ENCODE assay signal across 16 cellular contexts in genomic region chr5:88678780-88679491, GRCh38.
DNase-seq lines count a peak whose midpoint lies in the region; ATAC-seq and TF ChIP-seq lines count a peak whose summit lies in the region.
"Had no signal": no experiment of that assay in that cellular context is flagged by ENCODE, and none has a peak within 500 bp of the region (broad histone marks: within the 10 kb centered on the region; RNA-seq: fewer than 3 reads in every experiment).

No MANE protein-coding gene starts in this region.

- H3K23me2 ChIP-seq in H9 (ENCODE audit: insufficient read length, low read depth, low read length, poor library complexity, severe bottlenecking), result peaks cover 28% of the 10 kb centered on the region

- H4K91ac ChIP-seq in H9 (ENCODE audit: insufficient read length, low read depth, low read length), result no peak overlapping the region

- H2BK20ac ChIP-seq in H9 (ENCODE audit: low read depth, low read length, poor library complexity, severe bottlenecking), result no peak overlapping the region

- peaks cover 2 to 3% of the 10 kb centered on the region in 2 experiments; a peak in 2 of 5 replicates for H3K9me3 Mint-ChIP-seq in H9
- no peaks in the 10 kb centered on the region for H3K9me3 Mint-ChIP-seq in activated naive CD8-positive, alpha-beta T cell treated with anti-CD3 and anti-CD28 coated beads, Interleukin-2, amount 10 ng/mL, durations not matched to agents 7 days and 5 days
- no peaks in the 10 kb centered on the region for H3K9me3 Mint-ChIP-seq in stimulated activated effector memory CD8-positive, alpha-beta T cell treated with anti-CD3 and anti-CD28 coated beads, Interleukin-12 subunit alpha, Interleukin-12 subunit beta, amount 100 ng/mL, for 72 hours

- POLR2A ChIA-PET in A673 (lab: Charles Lee; ENCODE audit: low non-redundant PET), result no interaction called here
- POLR2A ChIA-PET in activated naive CD8-positive, alpha-beta T cell treated with anti-CD3 and anti-CD28 coated beads, Interleukin-2, amount 10 ng/mL, durations not matched to agents 7 days and 5 days (lab: Charles Lee), result no interaction called here

- no peak overlapping the region for H3T11ph ChIP-seq in H9 (ENCODE audit: low read length)

- H3K4me1 ChIP-seq in A673 (ENCODE audit: insufficient read depth, low read length, poor library complexity, severe bottlenecking), result peaks cover 21% of the 10 kb centered on the region
- 0 out of 2 replicates have a peak, but pooled peaks cover 2% of the 10 kb centered on the region for H3K4me1 ChIP-seq in H9 (ENCODE audit: insufficient read depth, low read length)
- H3K4me1 ChIP-seq in iPS-18a (ENCODE audit: control insufficient read depth, low read depth, low read length), result peaks cover 21% of the 10 kb centered on the region
- H3K4me1 ChIP-seq in left lung, result peaks cover 10 to 34% of the 10 kb centered on the region in 2 donors

- H3K4me3 ChIP-seq in A673 (ENCODE audit: low read depth, low read length, poor library complexity, severe bottlenecking) (peak overlapping the region; percentile 64), iPS-18a (ENCODE audit: low read length) (peak overlapping the region; percentile 44), left lung (no peak overlapping the region)
- H3K4me3 ChIP-seq: upper lobe of left lung had no signal

- H4K8ac ChIP-seq in H9 (replicated peaks; ENCODE audit: insufficient read length, low read depth, low read length), result no peak overlapping the region

- H3K27me3 ChIP-seq in A673 (replicated peaks; ENCODE audit: insufficient read depth, low read depth, low read length, poor library complexity), result peaks cover 21% of the 10 kb centered on the region
- H3K27me3 ChIP-seq in H9 (ENCODE audit: insufficient read depth, low read length), result peaks cover 74% of the 10 kb centered on the region
- H3K27me3 ChIP-seq in iPS-18a (ENCODE audit: control insufficient read depth, insufficient read depth, low read length), result peaks cover 100% of the 10 kb centered on the region
- H3K27me3 ChIP-seq in left lung, result peaks cover 97 to 100% of the 10 kb centered on the region in 2 donors

- H3K27me3 Mint-ChIP-seq in H9 (ENCODE audit: low read depth), result peaks cover 98% of the 10 kb centered on the region
- H3K27me3 Mint-ChIP-seq in activated naive CD8-positive, alpha-beta T cell treated with anti-CD3 and anti-CD28 coated beads, Interleukin-2, amount 10 ng/mL, durations not matched to agents 7 days and 5 days, result peaks cover 86% of the 10 kb centered on the region

- no peak overlapping the region for H2BK5ac ChIP-seq in H9 (ENCODE audit: insufficient read length, low read length)

- ATAC-seq in activated naive CD8-positive, alpha-beta T cell treated with anti-CD3 and anti-CD28 coated beads, Interleukin-2, amount 10 ng/mL, durations not matched to agents 7 days and 5 days (ENCODE audit: low read depth), result no peak
- ATAC-seq in stimulated activated effector memory CD8-positive, alpha-beta T cell treated with anti-CD3 and anti-CD28 coated beads, Interleukin-12 subunit alpha, Interleukin-12 subunit beta, amount 100 ng/mL, for 72 hours, result no peak
- no peak for ATAC-seq in left lung
- ATAC-seq: activated T-cell treated with anti-CD3 and anti-CD28 coated beads, Interleukin-2, amount 50 U/mL, for 4 hours; body of pancreas had no signal

- WGBS in H9 (ENCODE audit: extremely low coverage, insufficient read length, low lambda C conversion rate), result no CpG with 5 or more reads among the region's 16 CpGs

- H3K27ac Mint-ChIP-seq in H9, result no peak overlapping the region
- peak overlapping the region; percentile 30 for H3K27ac Mint-ChIP-seq in activated naive CD8-positive, alpha-beta T cell treated with anti-CD3 and anti-CD28 coated beads, Interleukin-2, amount 10 ng/mL, durations not matched to agents 7 days and 5 days
- no peak overlapping the region for H3K27ac Mint-ChIP-seq in stimulated activated effector memory CD8-positive, alpha-beta T cell treated with anti-CD3 and anti-CD28 coated beads, Interleukin-12 subunit alpha, Interleukin-12 subunit beta, amount 100 ng/mL, for 72 hours

- H2AK5ac ChIP-seq in H9 (ENCODE audit: insufficient read length, low read length), result no peak overlapping the region

- H2BK15ac ChIP-seq in H9 (ENCODE audit: low read depth, low read length), result no peak overlapping the region

- no peak overlapping the region for H3K18ac ChIP-seq in H9 (ENCODE audit: insufficient read length, low read depth, low read length)

- CTCF ChIA-PET in A673 (lab: Charles Lee), result no interaction called here

- no TSS peak for BruUV-seq in A673 (replicated peaks; lab: Mats Ljungman, UMichigan)

- H3K79me2 ChIP-seq in H9 (ENCODE audit: insufficient read depth, low read length), result no peaks in the 10 kb centered on the region

- H4K5ac ChIP-seq in H9 (ENCODE audit: insufficient read length, low read depth, low read length), result no peak overlapping the region

- H3K23ac ChIP-seq in H9 (ENCODE audit: insufficient read length, low read depth, low read length), result no peak overlapping the region

- intact Hi-C loops in A673 (cut with micrococcal nuclease; ENCODE audit: unreplicated experiment), result no loop called here
- intact Hi-C loops in left lung (cut with DNase I), result no loop called here

- peak overlapping the region; percentile 53 for H3K4me2 ChIP-seq in H9 (ENCODE audit: insufficient read depth, insufficient read length, low read length)

- no peak overlapping the region for H2AFZ ChIP-seq in H9 (ENCODE audit: low read length)

- no peak overlapping the region for H2BK120ac ChIP-seq in H9 (ENCODE audit: low read depth, low read length, poor library complexity, severe bottlenecking)

- DNase-seq in A673 (ENCODE audit: low spot score), result no peak
- no peak for DNase-seq in H9
- DNase-seq in activated naive CD8-positive, alpha-beta T cell treated with anti-CD3 and anti-CD28 coated beads, Interleukin-2, amount 10 ng/mL, durations not matched to agents 7 days and 5 days, result no peak
- no peak for DNase-seq in stimulated activated effector memory CD8-positive, alpha-beta T cell treated with anti-CD3 and anti-CD28 coated beads, Interleukin-12 subunit alpha, Interleukin-12 subunit beta, amount 100 ng/mL, for 72 hours (ENCODE audit: low spot score in 2 of 2)
- DNase-seq in left lung, result no peak
- DNase-seq in cerebellum (ENCODE audit: low spot score), result no peak
- DNase-seq in NCI-H1930 (lab: John Stamatoyannopoulos, UW), result no peak
- DNase-seq: activated CD4-positive, alpha-beta T cell treated with anti-CD3 and anti-CD28 coated beads for 4 hours; activated T-cell treated with anti-CD3 and anti-CD28 coated beads, Interleukin-2, amount 50 U/mL, for 4 hours; AML-193; body of pancreas; effector memory CD4-positive, alpha-beta T cell; immature natural killer cell; NCI-H1105 treated with DMSO at 0.1 percent for 48 hours had no signal

- H3K9me3 ChIP-seq in A673 (ENCODE audit: low read depth, low read length, poor library complexity, severe bottlenecking) (no peaks in the 10 kb centered on the region), H9 (ENCODE audit: control insufficient read depth, low read depth, low read length) (no peaks in the 10 kb centered on the region), iPS-18a (ENCODE audit: control insufficient read depth, low read depth, low read length) (no peaks in the 10 kb centered on the region), left lung (no peaks in the 10 kb centered on the region)
- H3K9me3 ChIP-seq: body of pancreas, upper lobe of left lung had no signal

- H3K4ac ChIP-seq in H9 (ENCODE audit: low read depth, low read length), result no peak overlapping the region

- H4K20me1 ChIP-seq in H9 (ENCODE audit: control insufficient read depth, insufficient read depth, insufficient read length), result no peaks in the 10 kb centered on the region

- no peak overlapping the region for H3K9ac ChIP-seq in H9 (ENCODE audit: extremely low read depth, insufficient read length, low read length)
- H3K9ac ChIP-seq in iPS-18a (ENCODE audit: low read length), result no peak overlapping the region

- H3K36me3 Mint-ChIP-seq in H9 (ENCODE audit: insufficient read depth in 1 of 3, low read depth in 3 of 3), result no peaks in the 10 kb centered on the region
- peaks cover under 1% of the 10 kb centered on the region for H3K36me3 Mint-ChIP-seq in activated naive CD8-positive, alpha-beta T cell treated with anti-CD3 and anti-CD28 coated beads, Interleukin-2, amount 10 ng/mL, durations not matched to agents 7 days and 5 days
- peaks cover 11% of the 10 kb centered on the region for H3K36me3 Mint-ChIP-seq in stimulated activated effector memory CD8-positive, alpha-beta T cell treated with anti-CD3 and anti-CD28 coated beads, Interleukin-12 subunit alpha, Interleukin-12 subunit beta, amount 100 ng/mL, for 72 hours

- H3K56ac ChIP-seq in H9 (ENCODE audit: insufficient read length, low read depth, low read length), result no peak overlapping the region

- H2BK12ac ChIP-seq in H9 (ENCODE audit: insufficient read length, low read depth, low read length), result no peak overlapping the region

- no peak overlapping the region for H3K14ac ChIP-seq in H9 (ENCODE audit: insufficient read depth, low read length)

- peak overlapping the region; percentile 14 to 45; a peak in 4 of 5 replicates for H3K4me3 Mint-ChIP-seq in H9
- H3K4me3 Mint-ChIP-seq in activated naive CD8-positive, alpha-beta T cell treated with anti-CD3 and anti-CD28 coated beads, Interleukin-2, amount 10 ng/mL, durations not matched to agents 7 days and 5 days, result no peak overlapping the region
- H3K4me3 Mint-ChIP-seq in stimulated activated effector memory CD8-positive, alpha-beta T cell treated with anti-CD3 and anti-CD28 coated beads, Interleukin-12 subunit alpha, Interleukin-12 subunit beta, amount 100 ng/mL, for 72 hours, result no peak overlapping the region
- H3K4me3 Mint-ChIP-seq: activated T-cell treated with anti-CD3 and anti-CD28 coated beads, Interleukin-2, amount 50 U/mL, for 4 hours had no signal

- H3K79me1 ChIP-seq in H9 (ENCODE audit: insufficient read depth, low read depth, low read length, poor library complexity, severe bottlenecking), result no peaks in the 10 kb centered on the region

- TF ChIP-seq CTCF in A673 (conservative IDR thresholded peaks at IDR 0.05; ENCODE audit: low read depth, low read length) (no peak), H9 (conservative IDR thresholded peaks at IDR 0.05) (no peak), left lung (IDR thresholded peaks at IDR 0.05) (no peak)

- peaks cover 39 to 58% of the 10 kb centered on the region in 2 experiments for H3K4me1 Mint-ChIP-seq in H9
- H3K4me1 Mint-ChIP-seq in activated naive CD8-positive, alpha-beta T cell treated with anti-CD3 and anti-CD28 coated beads, Interleukin-2, amount 10 ng/mL, durations not matched to agents 7 days and 5 days, result peaks cover 22% of the 10 kb centered on the region
- peaks cover 39% of the 10 kb centered on the region for H3K4me1 Mint-ChIP-seq in stimulated activated effector memory CD8-positive, alpha-beta T cell treated with anti-CD3 and anti-CD28 coated beads, Interleukin-12 subunit alpha, Interleukin-12 subunit beta, amount 100 ng/mL, for 72 hours

- no peak overlapping the region for H3K27ac ChIP-seq in A673 (ENCODE audit: low read depth, low read length, poor library complexity, severe bottlenecking)
- H3K27ac ChIP-seq in H9 (ENCODE audit: insufficient read length, low read depth, low read length), result no peak overlapping the region
- no peak overlapping the region for H3K27ac ChIP-seq in iPS-18a (ENCODE audit: low read length)
- H3K27ac ChIP-seq in left lung, result no peak overlapping the region
- H3K27ac ChIP-seq: body of pancreas, upper lobe of left lung had no signal

- H3K36me3 ChIP-seq in A673 (ENCODE audit: insufficient read depth, low read length, poor library complexity, severe bottlenecking), result no peaks in the 10 kb centered on the region
- H3K36me3 ChIP-seq in iPS-18a (ENCODE audit: control insufficient read depth, low read depth, low read length), result no peaks in the 10 kb centered on the region
- no peaks in the 10 kb centered on the region for H3K36me3 ChIP-seq in left lung
- H3K36me3 ChIP-seq: upper lobe of left lung had no signal

Comparison
In these comparisons a context has a peak if more than half of its experiments do, and no peak if none do; other contexts are left out.
1. H3K4me3 ChIP-seq: peak in A673 (single experiment) and iPS-18a (single experiment); none in left lung (0 of 2).
2. H3K4me3 Mint-ChIP-seq: peak in H9 (2 of 2); none in activated naive CD8-positive, alpha-beta T cell treated with anti-CD3 and anti-CD28 coated beads, Interleukin-2, amount 10 ng/mL, durations not matched to agents 7 days and 5 days (single experiment) and stimulated activated effector memory CD8-positive, alpha-beta T cell treated with anti-CD3 and anti-CD28 coated beads, Interleukin-12 subunit alpha, Interleukin-12 subunit beta, amount 100 ng/mL, for 72 hours (single experiment).